ENCODE assay signal across 11 cellular contexts in the genomic region with DNA sequence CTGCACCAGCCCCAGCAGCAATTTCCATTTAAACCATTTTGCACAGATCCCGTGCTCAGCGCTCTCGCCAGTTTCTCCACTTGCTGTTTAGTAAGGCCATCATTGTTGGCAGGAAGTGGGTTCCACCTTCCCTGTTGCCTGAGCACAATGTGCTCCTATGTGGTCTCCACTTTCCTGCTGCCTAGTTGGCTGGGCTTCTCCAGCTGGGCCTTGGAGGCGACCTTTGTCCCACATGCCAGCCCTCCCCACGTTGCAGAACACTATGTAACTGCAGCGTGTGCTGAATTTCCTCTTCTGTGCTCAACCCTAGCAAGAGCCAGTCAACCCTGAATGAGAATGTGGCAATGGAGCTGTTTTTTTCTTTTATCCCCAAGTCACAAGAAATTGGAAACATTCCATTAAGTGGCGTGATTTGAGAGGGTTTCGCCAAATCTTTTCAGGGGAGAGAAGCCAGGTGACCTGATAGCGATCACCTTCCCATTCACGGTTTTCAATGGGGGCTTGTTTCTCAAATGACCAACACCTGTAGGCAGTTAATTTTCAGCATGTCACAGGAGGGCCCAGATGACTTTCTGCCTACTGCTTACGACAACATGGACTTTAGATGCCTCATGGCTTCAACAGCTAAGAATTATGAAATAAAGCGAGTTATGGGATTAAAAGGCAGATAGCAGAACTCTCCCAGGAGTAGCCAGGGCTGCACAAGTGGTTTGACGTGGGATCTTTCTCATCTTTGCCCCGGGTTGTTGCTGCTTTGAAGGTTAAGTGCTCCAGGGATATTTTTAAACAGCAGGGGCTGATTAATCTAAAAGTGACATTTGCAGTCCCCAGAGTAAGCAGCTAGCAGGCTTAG. TPM values are rescaled to one million over a fixed set of nuclear protein-coding genes. Genes with fewer than 3 reads are reported as not detected.
A peak's percentile ranks its signal among the peaks of the same experiment; 100 is the strongest.
DNase-seq lines count a peak whose midpoint lies in the region; ATAC-seq, FAIRE-seq and TF ChIP-seq lines count a peak whose summit lies in the region.
"Had no signal": no experiment of that assay in that cellular context is flagged by ENCODE, and none has a peak within 500 bp of the region (broad histone marks: within the 10 kb centered on the region; RNA-seq: fewer than 3 reads in every experiment).

TSS of gene ACACB (plus strand) at position 830 of the 853 bp plus-strand sequence. CDS start 22,819 bp downstream, outside the sequence.

- peak within 1 kb of the TSS; percentile 57 for H3K27ac Mint-ChIP-seq in chondrocyte (ENCODE audit: unreplicated experiment)

- H3K36me3 Mint-ChIP-seq in chondrocyte (ENCODE audit: low read depth) = no peaks in the 10 kb centered on the region

- H3K36me3 ChIP-seq in lung (ENCODE audit: control insufficient read depth in 2 of 2, insufficient read depth in 2 of 2, low read length in 2 of 2) = no peaks in the 10 kb centered on the region
- H3K36me3 ChIP-seq in testis (ENCODE audit: low read depth, missing control alignments) = no peaks in the 10 kb centered on the region

- H3K9me3 ChIP-seq in lung (ENCODE audit: control insufficient read depth in 2 of 2, insufficient read depth in 1 of 2, low read length in 1 of 2) (no peaks in the 10 kb centered on the region), testis (no peaks in the 10 kb centered on the region)

- H3K4me1 Mint-ChIP-seq in chondrocyte (ENCODE audit: low read depth) = peaks cover 19% of the 10 kb centered on the region

- H3K4me1 ChIP-seq in lung (ENCODE audit: control insufficient read depth in 2 of 2, insufficient read depth in 2 of 2, low read length in 2 of 2) (peaks cover 13 to 14% of the 10 kb centered on the region in 2 donors), testis (peaks cover 74% of the 10 kb centered on the region)

- TF ChIP-seq POLR2A in testis (IDR thresholded peaks at IDR 0.05) (no peak), H54 (IDR thresholded peaks at IDR 0.05; ENCODE audit: low read depth, low read length) (no peak)

- H3K9me3 Mint-ChIP-seq in chondrocyte (ENCODE audit: low read depth) = no peaks in the 10 kb centered on the region

- no peaks in the 10 kb centered on the region for H3K27me3 Mint-ChIP-seq in chondrocyte (ENCODE audit: low read depth)

- intact Hi-C loops in testis (cut with DNase I; ENCODE audit: low total_unique reads) = no loop called here

- no peak for ATAC-seq in lung (ENCODE audit: insufficient read depth, low FRiP score)

- peak within 1 kb of the TSS; percentile 66 to 92 for H3K27ac ChIP-seq in lung (ENCODE audit: low read depth in 1 of 2, low read length in 1 of 2)
- H3K27ac ChIP-seq in testis = peak within 1 kb of the TSS; percentile 67 to 89
- H3K27ac ChIP-seq: 22Rv1 had no signal

- DNase-seq in DMS79 treated with DMSO at 0.1 percent for 48 hours (lab: John Stamatoyannopoulos, UW) = peak; percentile 12
- DNase-seq in DMS79 (lab: John Stamatoyannopoulos, UW) = no peak
- no peak for DNase-seq in chondrocyte (ENCODE audit: low spot score)
- DNase-seq in lung (ENCODE audit: low spot score) = no peak
- DNase-seq in testis = peak; percentile 86
- DNase-seq in DMS 273 (lab: John Stamatoyannopoulos, UW; ENCODE audit: unreplicated experiment) = no peak
- no peak for DNase-seq in H54 (ENCODE audit: insufficient read length, low spot score)
- DNase-seq in NCI-H510A (lab: John Stamatoyannopoulos, UW) = no peak
- DNase-seq: kidney glomerular epithelial cell, NCI-H2081 had no signal

- FAIRE-seq in H54 (lab: Jason Lieb, UNC) = no peak

- 46 to 57% methylated on average over 14 of the region's 14 CpGs for WGBS in lung, 2 donors
- WGBS in testis, 2 donors = 29% methylated on average over 14 of the region's 14 CpGs

- H3K4me3 ChIP-seq in lung = no peak within 1 kb of the TSS
- H3K4me3 ChIP-seq in testis = no peak within 1 kb of the TSS

- no peak for TF ChIP-seq CTCF in chondrocyte (IDR thresholded peaks at IDR 0.05)
- TF ChIP-seq CTCF in lung (IDR thresholded peaks at IDR 0.05; ENCODE audit: control extremely low read depth, extremely low read depth) = no peak
- no peak for TF ChIP-seq CTCF in testis (IDR thresholded peaks at IDR 0.05)

- H3K4me3 Mint-ChIP-seq in chondrocyte (ENCODE audit: unreplicated experiment) = no peak within 1 kb of the TSS

- H3K27me3 ChIP-seq in lung (ENCODE audit: control insufficient read depth, insufficient read depth) = no peaks in the 10 kb centered on the region
- H3K27me3 ChIP-seq in testis = no peaks in the 10 kb centered on the region

RNA-seq across cellular contexts. Expression of gene ACACB, which starts in this region (rescaled TPM):
- 2.9 to 7.9 TPM (median 5.9 TPM) in 3 replicates for total RNA-seq in chondrocyte
- 10 to 100 TPM; 22.0 to 24.5 TPM for total RNA-seq in lung
- polyA plus RNA-seq in lung = 10 to 100 TPM in 1 of 2 donors, 1 to 10 TPM in 1; 2.9 to 14.5 TPM
- 10 to 100 TPM; 61.6 to 96.8 TPM for total RNA-seq in testis
- 25.5 TPM for polyA plus RNA-seq in testis (ENCODE audit: insufficient read depth, low read depth, low replicate concordance)

Comparison
In these comparisons a context has a peak if more than half of its experiments do, and no peak if none do; other contexts are left out.
1. DNase-seq: peak in DMS79 treated with DMSO at 0.1 percent for 48 hours (single experiment) and testis (single experiment); none in DMS79 (single experiment), chondrocyte (single experiment), lung (single experiment), DMS 273 (single experiment), H54 (single experiment) and NCI-H510A (single experiment).